Comparison of ENCODE assay signal across 14 cellular contexts in genomic region chr2:177143444-177143843, GRCh38.
DNase-seq lines count a peak whose midpoint lies in the region; ATAC-seq and TF ChIP-seq lines count a peak whose summit lies in the region.
"Had no signal": no experiment of that assay in that cellular context is flagged by ENCODE, and none has a peak within 500 bp of the region (broad histone marks: within the 10 kb centered on the region; RNA-seq: fewer than 3 reads in every experiment).

No MANE protein-coding gene starts in this region.

- no peaks in the 10 kb centered on the region for H3K9me3 Mint-ChIP-seq in CD4-positive, alpha-beta memory T cell
- H3K9me3 Mint-ChIP-seq: IgD-negative memory B cell had no signal

- intact Hi-C loops in Panc1 (cut with micrococcal nuclease; ENCODE audit: unreplicated experiment): loop anchor here (10.0 kb wide), 1 partner anchor 611 kb away; no protein-coding TSS in a partner anchor
- intact Hi-C loops in ovary (cut with DNase I): loop anchor here in 1 of 4 donors (10.0 kb wide), 1 partner anchor 329 kb away; no protein-coding TSS in a partner anchor
- intact Hi-C loops in CD4-positive, alpha-beta memory T cell (cut with micrococcal nuclease): loop anchor here (10.0 kb wide), 1 partner anchor 589 kb away; no protein-coding TSS in a partner anchor

- no TSS peak for BruUV-seq in Panc1 (replicated peaks; lab: Mats Ljungman, UMichigan)

- in situ Hi-C loops in Panc1 (cut with HindIII; ENCODE audit: low pct_unique_long_range_greater_than_20kb, low sequenced_read_pairs): no loop called here

- H3K27ac Mint-ChIP-seq in CD4-positive, alpha-beta memory T cell: no peak overlapping the region
- H3K27ac Mint-ChIP-seq: activated CD8-positive, alpha-beta memory T cell treated with anti-CD3 and anti-CD28 coated beads, Interleukin-2, amount 10 ng/mL, durations not matched to agents 7 days and 5 days; IgD-negative memory B cell had no signal

- peak; percentile 85 for ATAC-seq in Panc1
- no peak for ATAC-seq in GM19351 (IDR thresholded peaks at IDR 0.05; ENCODE audit: unreplicated experiment)
- ATAC-seq: activated CD8-positive, alpha-beta memory T cell treated with anti-CD3 and anti-CD28 coated beads, Interleukin-2, amount 10 ng/mL, durations not matched to agents 7 days and 5 days had no signal

- peak; percentile 35 for DNase-seq in GM04503 (ENCODE audit: low read depth)
- no peak for DNase-seq in Panc1 (ENCODE audit: low read depth, low spot score)
- DNase-seq in epithelial cell of proximal tubule (ENCODE audit: low read depth): no peak
- DNase-seq in ovary: no peak
- no peak for DNase-seq in CD4-positive, alpha-beta memory T cell
- no peak for DNase-seq in GOT3 (lab: John Stamatoyannopoulos, UW)
- DNase-seq in DMS79 (lab: John Stamatoyannopoulos, UW): no peak
- DNase-seq: activated CD8-positive, alpha-beta memory T cell treated with anti-CD3 and anti-CD28 coated beads, Interleukin-2, amount 10 ng/mL, durations not matched to agents 7 days and 5 days; stimulated activated CD4-positive, alpha-beta T cell treated with anti-CD3 and anti-CD28 coated beads, Interleukin-1b, Interleukin-23, amount 100 ng/mL, for 48 hours; upper lobe of left lung had no signal

- TF ChIP-seq CTCF in Panc1 (IDR thresholded peaks at IDR 0.05): no peak
- peak; percentile 19 for TF ChIP-seq CTCF in epithelial cell of proximal tubule (conservative IDR thresholded peaks at IDR 0.05; ENCODE audit: low read depth, low read length)
- no peak for TF ChIP-seq CTCF in ovary (IDR thresholded peaks at IDR 0.05)

- H3K9me3 ChIP-seq in Panc1 (ENCODE audit: control insufficient read depth, insufficient read depth, low read depth, low read length): no peaks in the 10 kb centered on the region
- no peaks in the 10 kb centered on the region for H3K9me3 ChIP-seq in ovary
- no peaks in the 10 kb centered on the region for H3K9me3 ChIP-seq in CD4-positive, alpha-beta memory T cell (ENCODE audit: control insufficient read depth in 1 of 2, low read length in 2 of 2)
- H3K9me3 ChIP-seq: HAP-1, upper lobe of left lung had no signal

- peaks cover 4 to 7% (median 7%) of the 10 kb centered on the region in 4 donors for H3K4me1 Mint-ChIP-seq in CD4-positive, alpha-beta memory T cell

- H3K4me1 ChIP-seq in Panc1 (ENCODE audit: control insufficient read depth, insufficient read depth, low read length) (no peaks in the 10 kb centered on the region; the same call in 1 of the 2 replicates), ovary (ENCODE audit: insufficient read depth) (no peaks in the 10 kb centered on the region)
- peaks cover 10% of the 10 kb centered on the region for H3K4me1 ChIP-seq in CD4-positive, alpha-beta memory T cell (ENCODE audit: insufficient read depth, low read length)

- peaks cover 21% of the 10 kb centered on the region for H3K27me3 ChIP-seq in Panc1 (ENCODE audit: control insufficient read depth, insufficient read depth, low read length)
- H3K27me3 ChIP-seq in ovary: no peaks in the 10 kb centered on the region
- peaks cover 7% of the 10 kb centered on the region for H3K27me3 ChIP-seq in CD4-positive, alpha-beta memory T cell (ENCODE audit: insufficient read depth, low read length)

- H3K4me3 ChIP-seq in Panc1 (ENCODE audit: low read depth in 2 of 2, low read length in 2 of 2) (no peak overlapping the region), epithelial cell of proximal tubule (ENCODE audit: low read depth, low read length) (no peak overlapping the region), ovary (no peak overlapping the region)
- no peak overlapping the region for H3K4me3 ChIP-seq in CD4-positive, alpha-beta memory T cell (ENCODE audit: low read length in 2 of 2)
- H3K4me3 ChIP-seq: HAP-1, lung, upper lobe of left lung had no signal

- POLR2A ChIA-PET in Panc1 (lab: Charles Lee): no interaction called here
- POLR2A ChIA-PET in CD4-positive, alpha-beta memory T cell (lab: Charles Lee; ENCODE audit: partially characterized antibody): no interaction called here

- TF ChIP-seq POLR2A in ovary (IDR thresholded peaks at IDR 0.05): no peak

- CTCF ChIA-PET in Panc1 (lab: Charles Lee): no interaction called here
- CTCF ChIA-PET in CD4-positive, alpha-beta memory T cell (lab: Charles Lee; ENCODE audit: partially characterized antibody): interaction anchor here (0.9 to 1.2 kb wide), 2 partner anchors 9 to 22 kb away, joined by 3 read pairs; no protein-coding TSS in a partner anchor

- H3K27ac ChIP-seq in Panc1 (ENCODE audit: low read length) (no peak overlapping the region), ovary (no peak overlapping the region)
- H3K27ac ChIP-seq in CD4-positive, alpha-beta memory T cell (ENCODE audit: low read depth, low read length): no peak overlapping the region
- H3K27ac ChIP-seq: upper lobe of left lung had no signal

- no peak overlapping the region for H3K4me3 Mint-ChIP-seq in CD4-positive, alpha-beta memory T cell
- H3K4me3 Mint-ChIP-seq: activated CD8-positive, alpha-beta memory T cell treated with anti-CD3 and anti-CD28 coated beads, Interleukin-2, amount 10 ng/mL, durations not matched to agents 7 days and 5 days; IgD-negative memory B cell had no signal

- peaks cover 10 to 15% of the 10 kb centered on the region in 2 donors for H3K27me3 Mint-ChIP-seq in CD4-positive, alpha-beta memory T cell

- no peaks in the 10 kb centered on the region for H3K36me3 Mint-ChIP-seq in CD4-positive, alpha-beta memory T cell
- H3K36me3 Mint-ChIP-seq: activated CD8-positive, alpha-beta memory T cell treated with anti-CD3 and anti-CD28 coated beads, Interleukin-2, amount 10 ng/mL, durations not matched to agents 7 days and 5 days; IgD-negative memory B cell had no signal

- H3K36me3 ChIP-seq in Panc1 (ENCODE audit: control insufficient read depth, insufficient read depth, low read length) (no peaks in the 10 kb centered on the region), ovary (no peaks in the 10 kb centered on the region)
- H3K36me3 ChIP-seq in CD4-positive, alpha-beta memory T cell (ENCODE audit: insufficient read depth, low read length): no peaks in the 10 kb centered on the region
- H3K36me3 ChIP-seq: HAP-1, upper lobe of left lung had no signal

- 22 to 31% (median 28%) methylated on average over 5 of the region's 5 CpGs for WGBS in ovary, 3 donors

- peak; percentile 24 for TF ChIP-seq EP300 in ovary (IDR thresholded peaks at IDR 0.05)
